In genomic region chr13:43364210-43365041, GRCh38 we compare ENCODE assay signal across 11 cellular contexts.
DNase-seq lines count a peak whose midpoint lies in the region; ATAC-seq lines count a peak whose summit lies in the region.
"Had no signal": no experiment of that assay in that cellular context is flagged by ENCODE, and none has a peak within 500 bp of the region (broad histone marks: within the 10 kb centered on the region; RNA-seq: fewer than 3 reads in every experiment).

No MANE protein-coding gene starts in this region.

- ATAC-seq in left lobe of liver, result no peak

- DNase-seq in Daoy (ENCODE audit: low read depth) (peak; percentile 46), SK-N-DZ (ENCODE audit: low spot score) (peak; percentile 37), globus pallidus (ENCODE audit: low spot score) (peak; percentile 50), pulmonary artery endothelial cell (ENCODE audit: low read depth, low spot score) (peak; percentile 82), NCI-H187 treated with DMSO at 0.1 percent for 48 hours (lab: John Stamatoyannopoulos, UW) (no peak), germinal center (ENCODE audit: low spot score) (no peak), T-helper 9 cell (no peak), left lobe of liver (ENCODE audit: low spot score) (no peak)
- DNase-seq: activated CD8-positive, alpha-beta memory T cell treated with anti-CD3 and anti-CD28 coated beads for 24 hours; DMS79; tibial artery had no signal

Comparison
In these comparisons a context has a peak if more than half of its experiments do, and no peak if none do; other contexts are left out.
1. DNase-seq: peak in Daoy (single experiment), SK-N-DZ (single experiment), globus pallidus (single experiment) and pulmonary artery endothelial cell (single experiment); none in NCI-H187 treated with DMSO at 0.1 percent for 48 hours (single experiment), germinal center (single experiment), T-helper 9 cell (single experiment) and left lobe of liver (single experiment).